29 cellular contexts compared by ENCODE assay signal in genomic region chr6:142167071-142167470, GRCh38. TPM values are rescaled to one million over a fixed set of nuclear protein-coding genes. Genes with fewer than 3 reads are reported as not detected.
"Had no signal": no experiment of that assay in that cellular context is flagged by ENCODE, and none has a peak within 500 bp of the region (broad histone marks: within the 10 kb centered on the region; RNA-seq: fewer than 3 reads in every experiment).

No MANE protein-coding gene starts in this region.

- H3K4me1 ChIP-seq: colonic mucosa, neural progenitor cell, prostate gland, testis had no signal

- H3K27ac ChIP-seq: colonic mucosa, esophagus squamous epithelium, heart right ventricle, neural progenitor cell, prostate gland, right atrium auricular region, sigmoid colon, testis, tibial artery had no signal

- H3K36me3 ChIP-seq: prostate gland had no signal

- H3K4me3 ChIP-seq: colonic mucosa, esophagus squamous epithelium, heart right ventricle, mucosa of descending colon, neural progenitor cell, prostate gland, right atrium auricular region, sigmoid colon, spleen, testis, tibial artery had no signal

- H3K27me3 ChIP-seq: colonic mucosa, esophagus squamous epithelium, heart right ventricle, neural progenitor cell, right atrium auricular region, sigmoid colon, spleen, testis, tibial artery had no signal

- DNase-seq: colonic mucosa; effector memory CD4-positive, alpha-beta T cell; esophagus squamous epithelium; foreskin melanocyte; glutamatergic neuron; heart right ventricle; hippocampal formation; islet precursor cell; kidney glomerular epithelial cell; mesenchymal stem cell; mucosa of descending colon; naive B cell; sigmoid colon; spleen; stimulated activated CD4-positive, alpha-beta T cell treated with anti-CD3 and anti-CD28 coated beads, Interleukin-4, amount 100 ng/mL, for 4 hours; stimulated activated naive CD8-positive, alpha-beta T cell treated with anti-CD3 and anti-CD28 coated beads, Interleukin-15, Interleukin-2, amounts not matched to agents 100 U/mL and 50 U/mL, for 24 hours; substantia nigra; testis; tibial artery had no signal

- H3K9me3 ChIP-seq: colonic mucosa, esophagus squamous epithelium, heart right ventricle, mucosa of descending colon, prostate gland, right atrium auricular region, sigmoid colon, spleen, testis, tibial artery had no signal

RNA-seq across cellular contexts. Expression of gene NMBR, which starts 20.1 kb away (rescaled TPM):
- total RNA-seq: chondrocyte, colonic mucosa, esophagus squamous epithelium, heart right ventricle, lower leg skin, lung microvascular endothelial cell, mucosa of descending colon, osteocyte, prostate gland, right atrium auricular region, sigmoid colon, skeletal muscle tissue had no signal
- polyA plus RNA-seq: heart right ventricle, sigmoid colon, spleen had no signal

RNA-seq across cellular contexts. Expression of gene GJE1, which starts 34.3 kb away (rescaled TPM):
- total RNA-seq: chondrocyte, colonic mucosa, esophagus squamous epithelium, heart right ventricle, lower leg skin, lung microvascular endothelial cell, mesothelial cell of epicardium, mucosa of descending colon, osteocyte, prostate gland, right atrium auricular region, sigmoid colon, skeletal muscle tissue, spleen, testis, urinary bladder had no signal
- polyA plus RNA-seq: heart right ventricle, sigmoid colon, spleen, urinary bladder had no signal
